ENCODE assay signal across 8 cellular contexts in the genomic region with DNA sequence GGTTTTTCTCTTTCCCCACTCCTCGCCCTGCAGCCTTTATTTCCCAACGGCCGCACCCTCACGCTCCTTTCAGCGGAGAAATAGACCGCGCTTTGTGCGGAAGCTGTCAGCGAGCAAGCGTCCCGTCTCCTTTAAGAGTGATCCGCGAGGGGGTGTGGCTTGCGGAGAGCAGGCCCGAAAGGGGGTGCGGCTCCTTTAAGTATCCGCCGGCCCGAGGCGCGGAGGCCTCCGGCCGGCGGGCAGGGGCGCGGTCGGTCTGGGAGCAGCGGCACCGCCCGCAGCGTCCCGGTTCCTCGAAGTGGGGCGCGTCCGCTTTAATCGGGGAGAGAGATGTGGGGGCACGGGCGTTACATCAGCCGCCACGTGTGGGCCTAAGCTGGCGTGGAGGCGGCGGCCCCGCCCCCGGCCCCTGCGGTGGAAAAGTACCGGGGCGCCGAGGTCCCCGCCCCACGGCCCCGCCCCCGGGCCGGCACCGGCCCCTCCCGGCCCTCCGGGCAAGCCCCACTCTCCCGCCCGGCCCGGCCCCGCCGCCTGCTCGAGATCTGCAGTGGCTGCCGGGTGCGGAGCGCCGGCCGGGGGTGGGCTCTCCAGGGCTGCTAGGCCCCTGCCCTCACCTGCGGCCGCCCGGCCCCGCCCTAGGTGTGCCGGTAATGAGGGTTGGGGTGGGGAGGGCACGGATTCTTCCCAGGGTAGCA. TPM values are rescaled to one million over a fixed set of nuclear protein-coding genes. Genes with fewer than 3 reads are reported as not detected.
DNase-seq lines count a peak whose midpoint lies in the region; ATAC-seq lines count a peak whose summit lies in the region.

No MANE protein-coding gene starts in this region.

- no peaks in the 10 kb centered on the region for H3K27me3 ChIP-seq in CD4-positive, CD25-positive, alpha-beta regulatory T cell (ENCODE audit: control insufficient read depth, insufficient read depth, low read length)

- POLR2A ChIA-PET in activated CD4-positive, alpha-beta memory T cell treated with anti-CD3 and anti-CD28 coated beads, Interleukin-2, amount 10 ng/mL, durations not matched to agents 7 days and 5 days (lab: Charles Lee) = interaction anchor here (0.6 to 1.7 kb wide), 4 partner anchors 13 to 602 kb away, joined by 3 to 6 read pairs (median 4); partner anchors contain the start of genes ATP6V0B and ST3GAL3

- peaks cover 0 to 33% (median 6%) of the 10 kb centered on the region in 4 donors for H3K4me1 Mint-ChIP-seq in CD4-positive, CD25-positive, alpha-beta regulatory T cell
- H3K4me1 Mint-ChIP-seq in activated CD4-positive, alpha-beta memory T cell treated with anti-CD3 and anti-CD28 coated beads, Interleukin-2, amount 10 ng/mL, durations not matched to agents 7 days and 5 days = peaks cover 32% of the 10 kb centered on the region

- no peaks in the 10 kb centered on the region for H3K9me3 Mint-ChIP-seq in CD4-positive, CD25-positive, alpha-beta regulatory T cell
- H3K9me3 Mint-ChIP-seq in activated CD4-positive, alpha-beta memory T cell treated with anti-CD3 and anti-CD28 coated beads, Interleukin-2, amount 10 ng/mL, durations not matched to agents 7 days and 5 days = no peaks in the 10 kb centered on the region

- peak; percentile 80 to 95 (median 86) for DNase-seq in CD4-positive, CD25-positive, alpha-beta regulatory T cell
- DNase-seq in NCI-H82 (lab: John Stamatoyannopoulos, UW) (peak; percentile 96), medulla oblongata (ENCODE audit: extremely low spot score) (peak; percentile 91)
- peak; percentile 90 for DNase-seq in activated CD4-positive, alpha-beta memory T cell treated with anti-CD3 and anti-CD28 coated beads, Interleukin-2, amount 10 ng/mL, durations not matched to agents 7 days and 5 days
- DNase-seq in effector CD4-positive, alpha-beta T cell = peak; percentile 79
- DNase-seq in stimulated activated CD4-positive, alpha-beta T cell treated with anti-CD3 and anti-CD28 coated beads, TNF-alpha, amount 100 ng/mL, for 4 hours (ENCODE audit: low read depth in 3 of 3) = peak; percentile 76 to 86 (median 80)

- peak overlapping the region; percentile 81 for H3K4me3 ChIP-seq in CD4-positive, CD25-positive, alpha-beta regulatory T cell (ENCODE audit: low read depth, low read length)

- no peaks in the 10 kb centered on the region for H3K36me3 Mint-ChIP-seq in CD4-positive, CD25-positive, alpha-beta regulatory T cell
- H3K36me3 Mint-ChIP-seq in activated CD4-positive, alpha-beta memory T cell treated with anti-CD3 and anti-CD28 coated beads, Interleukin-2, amount 10 ng/mL, durations not matched to agents 7 days and 5 days (ENCODE audit: low read depth) = no peaks in the 10 kb centered on the region

- H3K27ac Mint-ChIP-seq in CD4-positive, CD25-positive, alpha-beta regulatory T cell = peak overlapping the region; percentile 94 to 97 (median 96)
- H3K27ac Mint-ChIP-seq in activated CD4-positive, alpha-beta memory T cell treated with anti-CD3 and anti-CD28 coated beads, Interleukin-2, amount 10 ng/mL, durations not matched to agents 7 days and 5 days = peak overlapping the region; percentile 94

- peaks cover 11% of the 10 kb centered on the region for H3K4me1 ChIP-seq in CD4-positive, CD25-positive, alpha-beta regulatory T cell (ENCODE audit: control insufficient read depth, insufficient read depth, low read length, poor library complexity, severe bottlenecking)

- H3K9me3 ChIP-seq in CD4-positive, CD25-positive, alpha-beta regulatory T cell (ENCODE audit: control insufficient read depth in 2 of 2, low read length in 2 of 2) = no peaks in the 10 kb centered on the region

- H3K4me3 Mint-ChIP-seq in CD4-positive, CD25-positive, alpha-beta regulatory T cell = peak overlapping the region; percentile 93 to 97 (median 94)
- H3K4me3 Mint-ChIP-seq in activated CD4-positive, alpha-beta memory T cell treated with anti-CD3 and anti-CD28 coated beads, Interleukin-2, amount 10 ng/mL, durations not matched to agents 7 days and 5 days = peak overlapping the region; percentile 95

- no peaks in the 10 kb centered on the region for H3K36me3 ChIP-seq in CD4-positive, CD25-positive, alpha-beta regulatory T cell (ENCODE audit: control insufficient read depth, insufficient read depth, low read length)

- H3K27ac ChIP-seq in CD4-positive, CD25-positive, alpha-beta regulatory T cell (ENCODE audit: insufficient read depth, low read length, poor library complexity, severe bottlenecking) = peak overlapping the region; percentile 79

- H3K27me3 Mint-ChIP-seq in CD4-positive, CD25-positive, alpha-beta regulatory T cell = peaks cover 5% of the 10 kb centered on the region
- no peaks in the 10 kb centered on the region for H3K27me3 Mint-ChIP-seq in activated CD4-positive, alpha-beta memory T cell treated with anti-CD3 and anti-CD28 coated beads, Interleukin-2, amount 10 ng/mL, durations not matched to agents 7 days and 5 days

- ATAC-seq in CD4-positive, CD25-positive, alpha-beta regulatory T cell (ENCODE audit: low read depth in 2 of 2) = peak; percentile 83 to 84
- ATAC-seq in GM19372 (IDR thresholded peaks at IDR 0.05; ENCODE audit: low read depth, unreplicated experiment) (peak; percentile 81), HG03520 (IDR thresholded peaks at IDR 0.05; ENCODE audit: unreplicated experiment) (peak; percentile 81)

- CTCF ChIA-PET in activated CD4-positive, alpha-beta memory T cell treated with anti-CD3 and anti-CD28 coated beads, Interleukin-2, amount 10 ng/mL, durations not matched to agents 7 days and 5 days (lab: Charles Lee) = interaction anchor here (4.3 to 5.0 kb wide), 2 partner anchors 18 to 24 kb away, joined by 16 to 30 read pairs; no protein-coding TSS in a partner anchor

RNA-seq across cellular contexts. Expression of gene SLC6A9, which starts 1.2 kb away (rescaled TPM):
- total RNA-seq in CD4-positive, CD25-positive, alpha-beta regulatory T cell = 0.20 TPM
- polyA plus RNA-seq in CD4-positive, CD25-positive, alpha-beta regulatory T cell = under 1 TPM in 1 of 4 donors, not detected in 3; 0.07 TPM
- total RNA-seq in activated CD4-positive, alpha-beta memory T cell treated with anti-CD3 and anti-CD28 coated beads, Interleukin-2, amount 10 ng/mL, durations not matched to agents 7 days and 5 days = 1 to 10 TPM; 4.8 to 5.7 TPM

RNA-seq across cellular contexts. Expression of gene CCDC24, which starts 38.7 kb away (rescaled TPM):
- 1.2 TPM for total RNA-seq in CD4-positive, CD25-positive, alpha-beta regulatory T cell
- 1 to 10 TPM in 1 of 4 donors, under 1 TPM in 3; 0.18 to 1.8 (median 0.73) TPM for polyA plus RNA-seq in CD4-positive, CD25-positive, alpha-beta regulatory T cell
- 1 to 10 TPM; 1.8 to 2.2 TPM for total RNA-seq in activated CD4-positive, alpha-beta memory T cell treated with anti-CD3 and anti-CD28 coated beads, Interleukin-2, amount 10 ng/mL, durations not matched to agents 7 days and 5 days

RNA-seq across cellular contexts. Expression of gene B4GALT2, which starts 51.0 kb away (rescaled TPM):
- total RNA-seq in CD4-positive, CD25-positive, alpha-beta regulatory T cell = 0.54 TPM
- under 1 TPM; 0.20 to 0.86 (median 0.32) TPM for polyA plus RNA-seq in CD4-positive, CD25-positive, alpha-beta regulatory T cell
- total RNA-seq in activated CD4-positive, alpha-beta memory T cell treated with anti-CD3 and anti-CD28 coated beads, Interleukin-2, amount 10 ng/mL, durations not matched to agents 7 days and 5 days = 10 to 100 TPM; 13.0 to 15.5 TPM

RNA-seq across cellular contexts. Expression of gene ATP6V0B, which starts 55.3 kb away (rescaled TPM):
- 69.4 TPM for total RNA-seq in CD4-positive, CD25-positive, alpha-beta regulatory T cell
- 100 to 1,000 TPM; 207 to 274 (median 237) TPM for polyA plus RNA-seq in CD4-positive, CD25-positive, alpha-beta regulatory T cell
- total RNA-seq in activated CD4-positive, alpha-beta memory T cell treated with anti-CD3 and anti-CD28 coated beads, Interleukin-2, amount 10 ng/mL, durations not matched to agents 7 days and 5 days = 100 to 1,000 TPM; 121 TPM

Comparison
In these comparisons a context has a peak if more than half of its experiments do, and no peak if none do; other contexts are left out.
1. Peak in every context shown above with its lines: DNase-seq, ATAC-seq, H3K4me3 ChIP-seq and H3K27ac ChIP-seq.